Comparison of ENCODE assay signal across 18 cellular contexts in genomic region chr5:171258737-171259405, GRCh38. TPM values are rescaled to one million over a fixed set of nuclear protein-coding genes. Genes with fewer than 3 reads are reported as not detected.
DNase-seq lines count a peak whose midpoint lies in the region; ATAC-seq, FAIRE-seq and TF ChIP-seq lines count a peak whose summit lies in the region.
"Had no signal": no experiment of that assay in that cellular context is flagged by ENCODE, and none has a peak within 500 bp of the region (broad histone marks: within the 10 kb centered on the region; RNA-seq: fewer than 3 reads in every experiment).

No MANE protein-coding gene starts in this region.

- no peaks in the 10 kb centered on the region for H3K36me3 ChIP-seq in SK-N-SH (replicated peaks in 1 of 2; ENCODE audit: control insufficient read depth in 1 of 2, insufficient read depth in 2 of 2, low read length in 1 of 2)
- no peaks in the 10 kb centered on the region for H3K36me3 ChIP-seq in small intestine (ENCODE audit: control insufficient read depth in 2 of 2, insufficient read depth in 2 of 2, low read length in 2 of 2)

- H3K4me2 ChIP-seq in SK-N-SH, result no peak overlapping the region
- H3K4me2 ChIP-seq: A549, GM23338 had no signal

- H3K27me3 ChIP-seq in SK-N-SH (ENCODE audit: insufficient read depth), result no peaks in the 10 kb centered on the region
- H3K27me3 ChIP-seq in small intestine (ENCODE audit: control insufficient read depth in 2 of 2, insufficient read depth in 2 of 2, low read length in 2 of 2), result no peaks in the 10 kb centered on the region
- H3K27me3 ChIP-seq: BE2C had no signal

- no peaks in the 10 kb centered on the region for H3K9me3 ChIP-seq in SK-N-SH
- no peaks in the 10 kb centered on the region for H3K9me3 ChIP-seq in small intestine (ENCODE audit: control insufficient read depth, low read depth)
- H3K9me3 ChIP-seq: A549, BE2C had no signal

- CTCF ChIA-PET in SK-N-SH (lab: Yijun Ruan, JAX), result no interaction called here

- H3K4me3 ChIP-seq in SK-N-SH (ENCODE audit: low read depth in 2 of 2, low read length in 1 of 2), result no peak overlapping the region
- H3K4me3 ChIP-seq in small intestine (ENCODE audit: low read depth in 1 of 2, low read length in 2 of 2), result no peak overlapping the region
- H3K4me3 ChIP-seq: A549, GM23338, K562 had no signal

- peak overlapping the region in 1 of 2 experiments; percentile 63; a peak in 1 of 4 replicates for H3K27ac ChIP-seq in SK-N-SH (ENCODE audit: low read depth in 2 of 2, low read length in 1 of 2)
- no peak overlapping the region for H3K27ac ChIP-seq in small intestine (ENCODE audit: low read depth in 1 of 2, low read length in 1 of 2)
- H3K27ac ChIP-seq: A549, C4-2B, HL-60 had no signal

- peak; percentile 33 to 79; a peak in 3 of 4 replicates for TF ChIP-seq EP300 in SK-N-SH (IDR thresholded peaks at IDR 0.05; ENCODE audit: borderline replicate concordance in 1 of 2, low read depth in 1 of 2, low read length in 1 of 2)

- H3K4me1 ChIP-seq in SK-N-SH (ENCODE audit: control insufficient read depth in 1 of 2, insufficient read depth in 2 of 2, low read depth in 1 of 2, low read length in 1 of 2), result no peaks in the 10 kb centered on the region
- no peaks in the 10 kb centered on the region for H3K4me1 ChIP-seq in small intestine (ENCODE audit: control insufficient read depth in 2 of 2, insufficient read depth in 1 of 2, low read depth in 1 of 2, low read length in 1 of 2)
- H3K4me1 ChIP-seq: A549, BE2C had no signal

- no peaks in the 10 kb centered on the region for H4K20me1 ChIP-seq in SK-N-SH (ENCODE audit: insufficient read depth)

- no peaks in the 10 kb centered on the region for H3F3A ChIP-seq in SK-N-SH (replicated peaks; ENCODE audit: insufficient read depth)

- no peaks in the 10 kb centered on the region for H3K79me2 ChIP-seq in SK-N-SH (ENCODE audit: insufficient read depth)

- H3K9me2 ChIP-seq in SK-N-SH, result no peaks in the 10 kb centered on the region

- POLR2A ChIA-PET in SK-N-SH (lab: Yijun Ruan, JAX), result no interaction called here

- H3K9ac ChIP-seq in SK-N-SH, result no peak overlapping the region

- 13% methylated on average over 1 of the region's 1 CpG for WGBS in SK-N-SH (ENCODE audit: low lambda C conversion rate)
- 44 to 89% (median 53%) methylated on average over 1 of the region's 1 CpG for WGBS in small intestine, 3 donors

- DNase-seq in SK-N-SH, result no peak
- DNase-seq in cerebellar cortex (ENCODE audit: low spot score), result no peak
- no peak for DNase-seq in small intestine
- no peak for DNase-seq in glomerular visceral epithelial cell (ENCODE audit: extremely low spot score)
- DNase-seq: BE2C; CD4-positive, alpha-beta memory T cell; DMS153; H7 had no signal

- TF ChIP-seq CTCF in SK-N-SH (IDR thresholded peaks at IDR 0.05), result no peak

- H2AFZ ChIP-seq in SK-N-SH (ENCODE audit: low read depth), result no peak overlapping the region
- H2AFZ ChIP-seq: GM23338 had no signal

- FAIRE-seq in colon (lab: Jason Lieb, UNC) (peak; percentile 18), small intestine (lab: Jason Lieb, UNC) (no peak)
- FAIRE-seq: A549, D721Med, K562 had no signal

- ATAC-seq in HG03354 (IDR thresholded peaks at IDR 0.05; ENCODE audit: poor library complexity, severe bottlenecking, unreplicated experiment) (peak; percentile 57), HG02970 (IDR thresholded peaks at IDR 0.05; ENCODE audit: low FRiP score, unreplicated experiment) (no peak)
- ATAC-seq: A549, GM23338, K562 had no signal

- no peak for TF ChIP-seq RAD21 in SK-N-SH (IDR thresholded peaks at IDR 0.05; ENCODE audit: low read length)

TF ChIP-seq in SK-N-SH, 30 proteins besides CTCF, POLR2A, EP300 and RAD21 (continues in another document):
- peak; percentile 67 for TF ChIP-seq JUND (IDR thresholded peaks at IDR 0.05)
- TF ChIP-seq FOSL2 (IDR thresholded peaks at IDR 0.05; ENCODE audit: borderline replicate concordance, low read depth), result 0 out of 2 replicates have a peak, but pooled peaks have one; percentile 23
- TF ChIP-seq, protein P1, sequence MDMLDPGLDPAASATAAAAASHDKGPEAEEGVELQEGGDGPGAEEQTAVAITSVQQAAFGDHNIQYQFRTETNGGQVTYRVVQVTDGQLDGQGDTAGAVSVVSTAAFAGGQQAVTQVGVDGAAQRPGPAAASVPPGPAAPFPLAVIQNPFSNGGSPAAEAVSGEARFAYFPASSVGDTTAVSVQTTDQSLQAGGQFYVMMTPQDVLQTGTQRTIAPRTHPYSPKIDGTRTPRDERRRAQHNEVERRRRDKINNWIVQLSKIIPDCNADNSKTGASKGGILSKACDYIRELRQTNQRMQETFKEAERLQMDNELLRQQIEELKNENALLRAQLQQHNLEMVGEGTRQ (IDR thresholded peaks at IDR 0.05; ENCODE audit: borderline replicate concordance, low read depth, low read length), result no peak
- TF ChIP-seq EZH2phosphoT487 (IDR thresholded peaks at IDR 0.05; ENCODE audit: borderline replicate concordance, low read depth), result no peak
- no peak for TF ChIP-seq SMC3 (IDR thresholded peaks at IDR 0.05; ENCODE audit: low read depth, low read length)
- no peak for TF ChIP-seq ELF1 (IDR thresholded peaks at IDR 0.05)
- no peak for TF ChIP-seq TAF1 (IDR thresholded peaks at IDR 0.05; ENCODE audit: borderline replicate concordance, low read depth, low read length)
- 0 out of 2 replicates have a peak, but pooled peaks have one; percentile 53 for TF ChIP-seq FOXM1 (IDR thresholded peaks at IDR 0.05; ENCODE audit: low read depth)
- TF ChIP-seq FOXJ3 (CRISPR knock-in tag; IDR thresholded peaks at IDR 0.05), result no peak
- TF ChIP-seq MXI1 (IDR thresholded peaks at IDR 0.05; ENCODE audit: low read depth, low read length), result no peak
- peak; percentile 39; the same call in 1 of the 2 replicates for TF ChIP-seq POLR2AphosphoS5 (IDR thresholded peaks at IDR 0.05; ENCODE audit: low read depth, low read length)
- TF ChIP-seq NFIC (IDR thresholded peaks at IDR 0.05; ENCODE audit: borderline replicate concordance), result peak; percentile 40; the same call in 1 of the 2 replicates
- no peak for TF ChIP-seq NRF1 (IDR thresholded peaks at IDR 0.05; ENCODE audit: low read depth, low read length)
- TF ChIP-seq RCOR1 (IDR thresholded peaks at IDR 0.05; ENCODE audit: low read length), result no peak
- TF ChIP-seq, protein P2, sequence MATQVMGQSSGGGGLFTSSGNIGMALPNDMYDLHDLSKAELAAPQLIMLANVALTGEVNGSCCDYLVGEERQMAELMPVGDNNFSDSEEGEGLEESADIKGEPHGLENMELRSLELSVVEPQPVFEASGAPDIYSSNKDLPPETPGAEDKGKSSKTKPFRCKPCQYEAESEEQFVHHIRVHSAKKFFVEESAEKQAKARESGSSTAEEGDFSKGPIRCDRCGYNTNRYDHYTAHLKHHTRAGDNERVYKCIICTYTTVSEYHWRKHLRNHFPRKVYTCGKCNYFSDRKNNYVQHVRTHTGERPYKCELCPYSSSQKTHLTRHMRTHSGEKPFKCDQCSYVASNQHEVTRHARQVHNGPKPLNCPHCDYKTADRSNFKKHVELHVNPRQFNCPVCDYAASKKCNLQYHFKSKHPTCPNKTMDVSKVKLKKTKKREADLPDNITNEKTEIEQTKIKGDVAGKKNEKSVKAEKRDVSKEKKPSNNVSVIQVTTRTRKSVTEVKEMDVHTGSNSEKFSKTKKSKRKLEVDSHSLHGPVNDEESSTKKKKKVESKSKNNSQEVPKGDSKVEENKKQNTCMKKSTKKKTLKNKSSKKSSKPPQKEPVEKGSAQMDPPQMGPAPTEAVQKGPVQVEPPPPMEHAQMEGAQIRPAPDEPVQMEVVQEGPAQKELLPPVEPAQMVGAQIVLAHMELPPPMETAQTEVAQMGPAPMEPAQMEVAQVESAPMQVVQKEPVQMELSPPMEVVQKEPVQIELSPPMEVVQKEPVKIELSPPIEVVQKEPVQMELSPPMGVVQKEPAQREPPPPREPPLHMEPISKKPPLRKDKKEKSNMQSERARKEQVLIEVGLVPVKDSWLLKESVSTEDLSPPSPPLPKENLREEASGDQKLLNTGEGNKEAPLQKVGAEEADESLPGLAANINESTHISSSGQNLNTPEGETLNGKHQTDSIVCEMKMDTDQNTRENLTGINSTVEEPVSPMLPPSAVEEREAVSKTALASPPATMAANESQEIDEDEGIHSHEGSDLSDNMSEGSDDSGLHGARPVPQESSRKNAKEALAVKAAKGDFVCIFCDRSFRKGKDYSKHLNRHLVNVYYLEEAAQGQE (IDR thresholded peaks at IDR 0.05; ENCODE audit: low read depth, low read length), result no peak
- TF ChIP-seq CHD2 (IDR thresholded peaks at IDR 0.05; ENCODE audit: low read length, partially characterized antibody), result no peak
- no peak for TF ChIP-seq YY1 (IDR thresholded peaks at IDR 0.05; ENCODE audit: low read depth)
- peak; percentile 48; the same call in 1 of the 2 replicates for TF ChIP-seq TEAD4 (IDR thresholded peaks at IDR 0.05; ENCODE audit: borderline replicate concordance, insufficient read depth)
- peak; percentile 69; the same call in 1 of the 2 replicates for TF ChIP-seq MEF2A (IDR thresholded peaks at IDR 0.05; ENCODE audit: borderline replicate concordance, low read depth)
- peak; percentile 89 for TF ChIP-seq PBX3 (IDR thresholded peaks at IDR 0.05)
- TF ChIP-seq GATA2 (CRISPR knock-in tag; IDR thresholded peaks at IDR 0.05), result 0 out of 2 replicates have a peak, but pooled peaks have one; percentile 13

RNA-seq across cellular contexts. Expression of gene TLX3, which starts 50.2 kb away (rescaled TPM):
- polyA plus RNA-seq in SK-N-SH (2012; rRNA removed) (3.6 and 4.7 TPM in 2 replicates), small intestine (under 1 TPM in 1 of 3 donors, not detected in 2; 0.04 TPM)
- 2.6 and 4.2 TPM in 2 replicates for polyA plus RNA-seq in SK-N-SH (2012; cell fraction: cytosol; rRNA removed)
- 5.8 and 10.6 TPM in 2 replicates for polyA plus RNA-seq in SK-N-SH (2012; cell fraction: nucleus; rRNA removed)
- polyA plus RNA-seq: A549; AG04450; CD4-positive, alpha-beta memory T cell; GM23338; K562 had no signal
